25 cellular contexts compared by ENCODE assay signal in genomic region chr3:122620399-122620798, GRCh38. TPM values are rescaled to one million over a fixed set of nuclear protein-coding genes. Genes with fewer than 3 reads are reported as not detected.
DNase-seq lines count a peak whose midpoint lies in the region; ATAC-seq and TF ChIP-seq lines count a peak whose summit lies in the region.
"Had no signal": no experiment of that assay in that cellular context is flagged by ENCODE, and none has a peak within 500 bp of the region (broad histone marks: within the 10 kb centered on the region; RNA-seq: fewer than 3 reads in every experiment).

No MANE protein-coding gene starts in this region.

- DNase-seq in activated CD8-positive, alpha-beta T cell treated with anti-CD3 and anti-CD28 coated beads, Interleukin-2, amount 10 ng/mL, durations not matched to agents 7 days and 5 days, result no peak
- DNase-seq in activated CD8-positive, alpha-beta T cell treated with anti-CD3 and anti-CD28 coated beads for 36 hours, result no peak
- no peak for DNase-seq in Panc1 (ENCODE audit: low read depth, low spot score)
- DNase-seq in lower lobe of right lung, result no peak
- DNase-seq in A172 (ENCODE audit: low spot score), result no peak
- no peak for DNase-seq in SHP77 (lab: John Stamatoyannopoulos, UW)
- no peak for DNase-seq in activated T-cell treated with anti-CD3 and anti-CD28 coated beads, Interleukin-2, amount 50 U/mL, for 4 hours
- DNase-seq: CD4-positive, alpha-beta T cell; DMS79 treated with DMSO at 0.1 percent for 48 hours; GM23248; KG1; NCI-H1092 treated with DMSO at 0.1 percent for 48 hours; NCI-H1436 treated with DMSO at 0.1 percent for 48 hours; NCI-H2029 treated with DMSO at 0.1 percent for 48 hours; NCI-H345; NCI-H524; NCI-H774; NK-92 treated with Interleukin-12 subunit alpha and Interleukin-12 subunit beta, amount 100 ng/mL, for 24 hours; OCI-M1 had no signal

- in situ Hi-C loops in Panc1 (cut with HindIII; ENCODE audit: low pct_unique_long_range_greater_than_20kb, low sequenced_read_pairs), result no loop called here

- H3K27me3 ChIP-seq in Panc1 (ENCODE audit: control insufficient read depth, insufficient read depth, low read length) (no peaks in the 10 kb centered on the region), lower lobe of right lung (ENCODE audit: low read depth) (no peaks in the 10 kb centered on the region)

- CTCF ChIA-PET in activated CD8-positive, alpha-beta T cell treated with anti-CD3 and anti-CD28 coated beads, Interleukin-2, amount 10 ng/mL, durations not matched to agents 7 days and 5 days (lab: Charles Lee), result no interaction called here
- CTCF ChIA-PET in activated CD8-positive, alpha-beta T cell treated with anti-CD3 and anti-CD28 coated beads for 36 hours (lab: Charles Lee), result interaction anchor here (1.3 to 1.6 kb wide), 2 partner anchors 10 to 59 kb away, joined by 3 to 5 read pairs; no protein-coding TSS in a partner anchor
- CTCF ChIA-PET in Panc1 (lab: Charles Lee), result no interaction called here

- H3K4me3 ChIP-seq in Panc1 (ENCODE audit: low read depth in 2 of 2, low read length in 2 of 2), result no peak overlapping the region
- no peak overlapping the region for H3K4me3 ChIP-seq in lower lobe of right lung
- H3K4me3 ChIP-seq: GM23248, HAP-1 had no signal

- H3K9me3 Mint-ChIP-seq in activated CD8-positive, alpha-beta T cell treated with anti-CD3 and anti-CD28 coated beads, Interleukin-2, amount 10 ng/mL, durations not matched to agents 7 days and 5 days (ENCODE audit: insufficient read depth), result no peaks in the 10 kb centered on the region
- no peaks in the 10 kb centered on the region for H3K9me3 Mint-ChIP-seq in activated CD8-positive, alpha-beta T cell treated with anti-CD3 and anti-CD28 coated beads for 36 hours
- H3K9me3 Mint-ChIP-seq in activated T-cell treated with anti-CD3 and anti-CD28 coated beads, Interleukin-2, amount 50 U/mL, for 4 hours, result no peaks in the 10 kb centered on the region
- H3K9me3 Mint-ChIP-seq: CD4-positive, alpha-beta T cell had no signal

- no peak overlapping the region for H3K4me3 Mint-ChIP-seq in activated CD8-positive, alpha-beta T cell treated with anti-CD3 and anti-CD28 coated beads, Interleukin-2, amount 10 ng/mL, durations not matched to agents 7 days and 5 days
- H3K4me3 Mint-ChIP-seq in activated CD8-positive, alpha-beta T cell treated with anti-CD3 and anti-CD28 coated beads for 36 hours, result no peak overlapping the region
- H3K4me3 Mint-ChIP-seq in activated T-cell treated with anti-CD3 and anti-CD28 coated beads, Interleukin-2, amount 50 U/mL, for 4 hours, result no peak overlapping the region
- H3K4me3 Mint-ChIP-seq: CD4-positive, alpha-beta T cell had no signal

- peaks cover 70% of the 10 kb centered on the region for H3K36me3 Mint-ChIP-seq in activated CD8-positive, alpha-beta T cell treated with anti-CD3 and anti-CD28 coated beads, Interleukin-2, amount 10 ng/mL, durations not matched to agents 7 days and 5 days (ENCODE audit: low read depth)
- H3K36me3 Mint-ChIP-seq in activated CD8-positive, alpha-beta T cell treated with anti-CD3 and anti-CD28 coated beads for 36 hours (ENCODE audit: low read depth), result peaks cover 14% of the 10 kb centered on the region
- H3K36me3 Mint-ChIP-seq in activated T-cell treated with anti-CD3 and anti-CD28 coated beads, Interleukin-2, amount 50 U/mL, for 4 hours (ENCODE audit: insufficient read depth), result peaks cover 47% of the 10 kb centered on the region

- H3K27ac Mint-ChIP-seq in activated CD8-positive, alpha-beta T cell treated with anti-CD3 and anti-CD28 coated beads, Interleukin-2, amount 10 ng/mL, durations not matched to agents 7 days and 5 days, result peak overlapping the region; percentile 13
- no peak overlapping the region for H3K27ac Mint-ChIP-seq in activated CD8-positive, alpha-beta T cell treated with anti-CD3 and anti-CD28 coated beads for 36 hours
- H3K27ac Mint-ChIP-seq: CD4-positive, alpha-beta T cell had no signal

- no peaks in the 10 kb centered on the region for H3K27me3 Mint-ChIP-seq in activated CD8-positive, alpha-beta T cell treated with anti-CD3 and anti-CD28 coated beads, Interleukin-2, amount 10 ng/mL, durations not matched to agents 7 days and 5 days (ENCODE audit: low read depth)
- no peaks in the 10 kb centered on the region for H3K27me3 Mint-ChIP-seq in activated CD8-positive, alpha-beta T cell treated with anti-CD3 and anti-CD28 coated beads for 36 hours
- no peaks in the 10 kb centered on the region for H3K27me3 Mint-ChIP-seq in activated T-cell treated with anti-CD3 and anti-CD28 coated beads, Interleukin-2, amount 50 U/mL, for 4 hours (ENCODE audit: low read depth)
- H3K27me3 Mint-ChIP-seq: CD4-positive, alpha-beta T cell had no signal

- H3K4me1 ChIP-seq in Panc1 (ENCODE audit: control insufficient read depth, insufficient read depth, low read length) (no peaks in the 10 kb centered on the region), lower lobe of right lung (peaks cover 7% of the 10 kb centered on the region)
- H3K4me1 ChIP-seq: HAP-1 had no signal

- H3K27ac ChIP-seq in Panc1 (ENCODE audit: low read length) (no peak overlapping the region), lower lobe of right lung (no peak overlapping the region)
- H3K27ac ChIP-seq: 22Rv1, GM23248 had no signal

- TF ChIP-seq CTCF in activated CD8-positive, alpha-beta T cell treated with anti-CD3 and anti-CD28 coated beads for 36 hours (IDR thresholded peaks at IDR 0.05), result no peak
- no peak for TF ChIP-seq CTCF in Panc1 (IDR thresholded peaks at IDR 0.05)
- no peak for TF ChIP-seq CTCF in lower lobe of right lung (IDR thresholded peaks at IDR 0.05)

- no peak for ATAC-seq in activated CD8-positive, alpha-beta T cell treated with anti-CD3 and anti-CD28 coated beads, Interleukin-2, amount 10 ng/mL, durations not matched to agents 7 days and 5 days
- no peak for ATAC-seq in activated CD8-positive, alpha-beta T cell treated with anti-CD3 and anti-CD28 coated beads for 36 hours
- ATAC-seq in Panc1, result 0 out of 2 replicates have a peak, but pooled peaks have one; percentile 24
- ATAC-seq in lower lobe of right lung, result peak; percentile 25 to 50
- no peak for ATAC-seq in HG02763 (IDR thresholded peaks at IDR 0.05; ENCODE audit: unreplicated experiment)
- ATAC-seq in activated T-cell treated with anti-CD3 and anti-CD28 coated beads, Interleukin-2, amount 50 U/mL, for 4 hours, result no peak
- ATAC-seq: Right ventricle myocardium inferior had no signal

- H3K9me3 ChIP-seq in Panc1 (ENCODE audit: control insufficient read depth, insufficient read depth, low read depth, low read length) (no peaks in the 10 kb centered on the region), lower lobe of right lung (no peaks in the 10 kb centered on the region)
- H3K9me3 ChIP-seq: HAP-1 had no signal

- no peaks in the 10 kb centered on the region for H3K36me3 ChIP-seq in Panc1 (ENCODE audit: control insufficient read depth, insufficient read depth, low read length)
- H3K36me3 ChIP-seq in lower lobe of right lung, result peaks cover 5% of the 10 kb centered on the region
- H3K36me3 ChIP-seq: HAP-1 had no signal

- peaks cover 4% of the 10 kb centered on the region for H3K4me1 Mint-ChIP-seq in activated CD8-positive, alpha-beta T cell treated with anti-CD3 and anti-CD28 coated beads, Interleukin-2, amount 10 ng/mL, durations not matched to agents 7 days and 5 days (ENCODE audit: low read depth)
- H3K4me1 Mint-ChIP-seq in activated CD8-positive, alpha-beta T cell treated with anti-CD3 and anti-CD28 coated beads for 36 hours (ENCODE audit: low read depth), result peaks cover 1% of the 10 kb centered on the region
- no peaks in the 10 kb centered on the region for H3K4me1 Mint-ChIP-seq in activated T-cell treated with anti-CD3 and anti-CD28 coated beads, Interleukin-2, amount 50 U/mL, for 4 hours (ENCODE audit: low read depth)

- intact Hi-C loops in activated CD8-positive, alpha-beta T cell treated with anti-CD3 and anti-CD28 coated beads for 36 hours (cut with micrococcal nuclease), result no loop called here
- intact Hi-C loops in Panc1 (cut with micrococcal nuclease; ENCODE audit: unreplicated experiment) (no loop called here), lower lobe of right lung (cut with DNase I) (no loop called here)

- POLR2A ChIA-PET in activated CD8-positive, alpha-beta T cell treated with anti-CD3 and anti-CD28 coated beads, Interleukin-2, amount 10 ng/mL, durations not matched to agents 7 days and 5 days (lab: Charles Lee), result no interaction called here
- POLR2A ChIA-PET in activated CD8-positive, alpha-beta T cell treated with anti-CD3 and anti-CD28 coated beads for 36 hours (lab: Charles Lee), result interaction anchor here (0.6 to 2.7 kb wide), 3 partner anchors 10 to 63 kb away, joined by 3 to 8 read pairs (median 5); no protein-coding TSS in a partner anchor
- POLR2A ChIA-PET in Panc1 (lab: Charles Lee), result no interaction called here

- no TSS peak for BruUV-seq in Panc1 (replicated peaks; lab: Mats Ljungman, UMichigan)

RNA-seq across cellular contexts. Expression of gene PARP15, which starts 42.9 kb away (rescaled TPM):
- 10 to 100 TPM; 36.6 to 38.6 TPM for total RNA-seq in activated CD8-positive, alpha-beta T cell treated with anti-CD3 and anti-CD28 coated beads, Interleukin-2, amount 10 ng/mL, durations not matched to agents 7 days and 5 days
- 10 to 100 TPM; 13.3 to 14.0 TPM for total RNA-seq in activated CD8-positive, alpha-beta T cell treated with anti-CD3 and anti-CD28 coated beads for 36 hours
- total RNA-seq in Panc1 (2021; ENCODE audit: unreplicated experiment) (0.21 TPM), lower lobe of right lung (11.4 TPM)
- polyA plus RNA-seq in Panc1 (2012; ENCODE audit: insufficient read length), result not detected
- total RNA-seq in A172 (2014; rRNA removed; shearing (Covaris generic)), result not detected in 2 replicates
- 1 to 10 TPM; 2.5 to 6.4 (median 2.7) TPM for total RNA-seq in activated T-cell treated with anti-CD3 and anti-CD28 coated beads, Interleukin-2, amount 50 U/mL, for 4 hours
- total RNA-seq: HT1080, SK-MEL-5 had no signal

RNA-seq across cellular contexts. Expression of gene DTX3L, which starts 56.3 kb away (rescaled TPM):
- 100 to 1,000 TPM; 124 to 127 TPM for total RNA-seq in activated CD8-positive, alpha-beta T cell treated with anti-CD3 and anti-CD28 coated beads, Interleukin-2, amount 10 ng/mL, durations not matched to agents 7 days and 5 days
- 10 to 100 TPM; 22.1 to 25.9 TPM for total RNA-seq in activated CD8-positive, alpha-beta T cell treated with anti-CD3 and anti-CD28 coated beads for 36 hours
- 32.3 TPM for total RNA-seq in Panc1 (2021; ENCODE audit: unreplicated experiment)
- polyA plus RNA-seq in Panc1 (2012; ENCODE audit: insufficient read length), result 8.7 TPM
- total RNA-seq in lower lobe of right lung, result 82.2 TPM
- 26.1 and 26.3 TPM in 2 replicates for total RNA-seq in A172 (2014; rRNA removed; shearing (Covaris generic))
- 10 to 100 TPM; 21.6 to 36.5 (median 25.2) TPM for total RNA-seq in activated T-cell treated with anti-CD3 and anti-CD28 coated beads, Interleukin-2, amount 50 U/mL, for 4 hours

RNA-seq across cellular contexts. Expression of gene PARP9, which starts 56.3 kb away (rescaled TPM):
- 100 to 1,000 TPM; 115 to 118 TPM for total RNA-seq in activated CD8-positive, alpha-beta T cell treated with anti-CD3 and anti-CD28 coated beads, Interleukin-2, amount 10 ng/mL, durations not matched to agents 7 days and 5 days
- total RNA-seq in activated CD8-positive, alpha-beta T cell treated with anti-CD3 and anti-CD28 coated beads for 36 hours, result 10 to 100 TPM; 17.8 to 18.5 TPM
- 14.5 TPM for total RNA-seq in Panc1 (2021; ENCODE audit: unreplicated experiment)
- 8.3 TPM for polyA plus RNA-seq in Panc1 (2012; ENCODE audit: insufficient read length)
- total RNA-seq in lower lobe of right lung, result 90.4 TPM
- 20.6 and 22.8 TPM in 2 replicates for total RNA-seq in A172 (2014; rRNA removed; shearing (Covaris generic))
- total RNA-seq in activated T-cell treated with anti-CD3 and anti-CD28 coated beads, Interleukin-2, amount 50 U/mL, for 4 hours, result 10 to 100 TPM; 18.2 to 30.9 (median 20.3) TPM

Comparison
In these comparisons a context has a peak if more than half of its experiments do, and no peak if none do; other contexts are left out.
1. ATAC-seq: peak in Panc1 (single experiment) and lower lobe of right lung (2 of 2); none in activated CD8-positive, alpha-beta T cell treated with anti-CD3 and anti-CD28 coated beads, Interleukin-2, amount 10 ng/mL, durations not matched to agents 7 days and 5 days (single experiment), activated CD8-positive, alpha-beta T cell treated with anti-CD3 and anti-CD28 coated beads for 36 hours (single experiment), HG02763 (single experiment) and activated T-cell treated with anti-CD3 and anti-CD28 coated beads, Interleukin-2, amount 50 U/mL, for 4 hours (0 of 2).